1 cellular context compared by ENCODE assay signal in genomic region chr14:55587847-55588246, GRCh38.
TF ChIP-seq lines count a peak whose summit lies in the region.

No MANE protein-coding gene starts in this region.

TF ChIP-seq in WTC11, 78 proteins besides CTCF, POLR2A, EP300 and RAD21 (continued from another document):
- TF ChIP-seq USF2 (CRISPR knock-in tag; IDR thresholded peaks at IDR 0.05) (no peak), SMAD4 (CRISPR knock-in tag; IDR thresholded peaks at IDR 0.05) (no peak), ATF1 (CRISPR knock-in tag; IDR thresholded peaks at IDR 0.05) (no peak), TP53 (CRISPR knock-in tag; IDR thresholded peaks at IDR 0.05) (no peak), HMGA2 (CRISPR knock-in tag; IDR thresholded peaks at IDR 0.05) (no peak), ZNF232 (CRISPR knock-in tag; IDR thresholded peaks at IDR 0.05) (no peak)
- TF ChIP-seq, protein P1, sequence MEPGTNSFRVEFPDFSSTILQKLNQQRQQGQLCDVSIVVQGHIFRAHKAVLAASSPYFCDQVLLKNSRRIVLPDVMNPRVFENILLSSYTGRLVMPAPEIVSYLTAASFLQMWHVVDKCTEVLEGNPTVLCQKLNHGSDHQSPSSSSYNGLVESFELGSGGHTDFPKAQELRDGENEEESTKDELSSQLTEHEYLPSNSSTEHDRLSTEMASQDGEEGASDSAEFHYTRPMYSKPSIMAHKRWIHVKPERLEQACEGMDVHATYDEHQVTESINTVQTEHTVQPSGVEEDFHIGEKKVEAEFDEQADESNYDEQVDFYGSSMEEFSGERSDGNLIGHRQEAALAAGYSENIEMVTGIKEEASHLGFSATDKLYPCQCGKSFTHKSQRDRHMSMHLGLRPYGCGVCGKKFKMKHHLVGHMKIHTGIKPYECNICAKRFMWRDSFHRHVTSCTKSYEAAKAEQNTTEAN (CRISPR knock-in tag; IDR thresholded peaks at IDR 0.05), result no peak
- TF ChIP-seq, protein P2, sequence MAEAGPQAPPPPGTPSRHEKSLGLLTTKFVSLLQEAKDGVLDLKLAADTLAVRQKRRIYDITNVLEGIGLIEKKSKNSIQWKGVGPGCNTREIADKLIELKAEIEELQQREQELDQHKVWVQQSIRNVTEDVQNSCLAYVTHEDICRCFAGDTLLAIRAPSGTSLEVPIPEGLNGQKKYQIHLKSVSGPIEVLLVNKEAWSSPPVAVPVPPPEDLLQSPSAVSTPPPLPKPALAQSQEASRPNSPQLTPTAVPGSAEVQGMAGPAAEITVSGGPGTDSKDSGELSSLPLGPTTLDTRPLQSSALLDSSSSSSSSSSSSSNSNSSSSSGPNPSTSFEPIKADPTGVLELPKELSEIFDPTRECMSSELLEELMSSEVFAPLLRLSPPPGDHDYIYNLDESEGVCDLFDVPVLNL (CRISPR knock-in tag; IDR thresholded peaks at IDR 0.05; ENCODE audit: borderline replicate concordance, low read depth), result no peak
- TF ChIP-seq, protein P3, sequence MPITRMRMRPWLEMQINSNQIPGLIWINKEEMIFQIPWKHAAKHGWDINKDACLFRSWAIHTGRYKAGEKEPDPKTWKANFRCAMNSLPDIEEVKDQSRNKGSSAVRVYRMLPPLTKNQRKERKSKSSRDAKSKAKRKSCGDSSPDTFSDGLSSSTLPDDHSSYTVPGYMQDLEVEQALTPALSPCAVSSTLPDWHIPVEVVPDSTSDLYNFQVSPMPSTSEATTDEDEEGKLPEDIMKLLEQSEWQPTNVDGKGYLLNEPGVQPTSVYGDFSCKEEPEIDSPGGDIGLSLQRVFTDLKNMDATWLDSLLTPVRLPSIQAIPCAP (CRISPR knock-in tag; IDR thresholded peaks at IDR 0.05), result no peak
TF ChIP-seq in WTC11: peak in this region for 0.
